Comparison of ENCODE assay signal across 27 cellular contexts in the genomic region with DNA sequence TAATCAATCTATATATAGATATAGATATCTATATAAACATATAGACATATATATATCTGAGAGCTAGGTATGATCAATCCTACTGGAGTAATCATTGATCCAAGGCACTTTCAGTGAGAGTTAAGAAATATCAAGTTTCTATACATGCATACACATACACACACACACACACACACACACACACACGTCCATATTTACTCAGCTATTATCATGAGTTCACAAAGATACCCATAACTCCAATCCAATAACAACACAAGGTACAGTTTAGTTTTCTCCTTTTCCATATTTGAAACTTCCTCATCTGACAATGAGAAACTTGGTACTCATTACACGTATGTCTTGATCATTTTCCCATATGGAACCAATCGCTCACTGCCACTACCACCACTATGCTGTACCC.
"Had no signal": no experiment of that assay in that cellular context is flagged by ENCODE, and none has a peak within 500 bp of the region (broad histone marks: within the 10 kb centered on the region; RNA-seq: fewer than 3 reads in every experiment).

No MANE protein-coding gene starts in this region.

- H3K4me1 Mint-ChIP-seq: endodermal cell; naive thymus-derived CD4-positive, alpha-beta T cell had no signal

- H3K27me3 ChIP-seq: colonic mucosa, esophagus squamous epithelium, gastrocnemius medialis, heart right ventricle, left lung had no signal

- H3K9me3 Mint-ChIP-seq: dendritic cell treated with granulocyte-macrophage colony-stimulating factor and Interleukin-4, amounts not matched to agents 40 ng/mL and 50 ng/mL, for 4 days; effector memory CD8-positive, alpha-beta T cell; endodermal cell; naive thymus-derived CD4-positive, alpha-beta T cell had no signal

- ATAC-seq: effector memory CD8-positive, alpha-beta T cell; esophagus mucosa; gastrocnemius medialis; heart right ventricle; left cardiac atrium; left lung; left ventricle myocardium superior; lower lobe of right lung; naive thymus-derived CD4-positive, alpha-beta T cell had no signal

- H3K27me3 Mint-ChIP-seq: dendritic cell treated with granulocyte-macrophage colony-stimulating factor and Interleukin-4, amounts not matched to agents 40 ng/mL and 50 ng/mL, for 4 days; effector memory CD8-positive, alpha-beta T cell; naive thymus-derived CD4-positive, alpha-beta T cell had no signal

- H3K9me3 ChIP-seq: colonic mucosa, esophagus squamous epithelium, gastrocnemius medialis, heart right ventricle, left lung, lower lobe of right lung had no signal

- DNase-seq: colonic mucosa; cortex of kidney; effector CD8-positive, alpha-beta T cell; effector memory CD8-positive, alpha-beta T cell; endodermal cell; erythroblast; esophagus squamous epithelium; foreskin fibroblast; foreskin melanocyte; gastrocnemius medialis; glutamatergic neuron; head of caudate nucleus; heart right ventricle; hippocampal formation; left cardiac atrium; left lung; left ventricle myocardium superior; lower lobe of right lung; mesendoderm; midbrain; naive thymus-derived CD4-positive, alpha-beta T cell had no signal

- H3K27ac ChIP-seq: colonic mucosa, epithelial cell of prostate, esophagus squamous epithelium, gastrocnemius medialis, heart right ventricle, left lung, lower lobe of right lung had no signal

- H3K4me3 ChIP-seq: colonic mucosa, esophagus squamous epithelium, gastrocnemius medialis, heart right ventricle, left lung, lower lobe of right lung had no signal

- H3K4me3 Mint-ChIP-seq: dendritic cell treated with granulocyte-macrophage colony-stimulating factor and Interleukin-4, amounts not matched to agents 40 ng/mL and 50 ng/mL, for 4 days; effector memory CD8-positive, alpha-beta T cell; endodermal cell; naive thymus-derived CD4-positive, alpha-beta T cell had no signal

- H3K4me1 ChIP-seq: colonic mucosa, esophagus squamous epithelium, gastrocnemius medialis, heart right ventricle, left lung, lower lobe of right lung had no signal

- FAIRE-seq: endometrium, islet of Langerhans, keratinocyte had no signal

- H3K27ac Mint-ChIP-seq: dendritic cell treated with granulocyte-macrophage colony-stimulating factor and Interleukin-4, amounts not matched to agents 40 ng/mL and 50 ng/mL, for 4 days; effector memory CD8-positive, alpha-beta T cell; endodermal cell had no signal
